In genomic region chr3:142962520-142963265, GRCh38 we compare ENCODE assay signal across 1 cellular context.
A peak's percentile ranks its signal among the peaks of the same experiment; 100 is the strongest.
TF ChIP-seq lines count a peak whose summit lies in the region.

No MANE protein-coding gene starts in this region.

TF ChIP-seq in HepG2, 621 proteins besides CTCF, POLR2A, EP300 and RAD21 (continued from another document and continues in another):
- TF ChIP-seq PRDM4 (CRISPR knock-in tag; IDR thresholded peaks at IDR 0.05; ENCODE audit: borderline replicate concordance) (no peak), ZBTB8A (CRISPR knock-in tag; IDR thresholded peaks at IDR 0.05; ENCODE audit: borderline replicate concordance, low read depth) (no peak; the same call in 1 of the 2 replicates), ATAD3A (CRISPR knock-in tag; IDR thresholded peaks at IDR 0.05) (no peak), REL (CRISPR knock-in tag; conservative IDR thresholded peaks at IDR 0.05) (0 out of 2 replicates have a peak, but pooled peaks have one; percentile 60), ZNF431 (CRISPR knock-in tag; IDR thresholded peaks at IDR 0.05; ENCODE audit: borderline replicate concordance, low read depth) (no peak; the same call in 1 of the 2 replicates), PHB2 (IDR thresholded peaks at IDR 0.05; ENCODE audit: partially characterized antibody) (no peak), KMT2B (CRISPR knock-in tag; IDR thresholded peaks at IDR 0.05) (no peak), ASH2L (IDR thresholded peaks at IDR 0.05; ENCODE audit: insufficient read length, low read depth, low read length) (no peak), ZNF652 (CRISPR knock-in tag; IDR thresholded peaks at IDR 0.05; ENCODE audit: borderline replicate concordance, low read depth) (no peak), ZNF674 (CRISPR knock-in tag; IDR thresholded peaks at IDR 0.05; ENCODE audit: low read depth) (no peak), ZNF33A (CRISPR knock-in tag; IDR thresholded peaks at IDR 0.05; ENCODE audit: borderline replicate concordance) (no peak), SNAPC4 (CRISPR knock-in tag; IDR thresholded peaks at IDR 0.05) (no peak), JUNB (CRISPR knock-in tag; IDR thresholded peaks at IDR 0.05; ENCODE audit: borderline replicate concordance) (0 out of 2 replicates have a peak, but pooled peaks have one; percentile 21), EEA1 (CRISPR knock-in tag; IDR thresholded peaks at IDR 0.05; ENCODE audit: borderline replicate concordance) (peak; percentile 88; the same call in 1 of the 2 replicates), ZBTB40 (IDR thresholded peaks at IDR 0.05) (no peak), ZBTB40 (CRISPR knock-in tag; IDR thresholded peaks at IDR 0.05) (peak; percentile 63; the same call in 1 of the 2 replicates), ZFP91 (CRISPR knock-in tag; IDR thresholded peaks at IDR 0.05; ENCODE audit: borderline replicate concordance) (peak; percentile 53; the same call in 1 of the 2 replicates), NFRKB (IDR thresholded peaks at IDR 0.05) (no peak), MAFK (conservative IDR thresholded peaks at IDR 0.05 in 1 of 2, IDR thresholded peaks at IDR 0.05 in 1 of 2; ENCODE audit: low read length in 2 of 2) (no peak), THRA (CRISPR knock-in tag; IDR thresholded peaks at IDR 0.05; ENCODE audit: borderline replicate concordance) (no peak; the same call in 1 of the 2 replicates), PAF1 (CRISPR knock-in tag; IDR thresholded peaks at IDR 0.05) (no peak), ARID4A (CRISPR knock-in tag; IDR thresholded peaks at IDR 0.05; ENCODE audit: borderline replicate concordance) (peak; percentile 39; the same call in 1 of the 2 replicates), TMF1 (CRISPR knock-in tag; IDR thresholded peaks at IDR 0.05; ENCODE audit: low read depth) (no peak), EZH2 (conservative IDR thresholded peaks at IDR 0.05; ENCODE audit: low read depth, low read length) (no peak), KMT2A (CRISPR knock-in tag; IDR thresholded peaks at IDR 0.05) (peak; percentile 21; the same call in 1 of the 2 replicates), ZFY (CRISPR knock-in tag; IDR thresholded peaks at IDR 0.05) (peak; percentile 85)
